Comparison of ENCODE assay signal across 1 cellular context in genomic region chr2:127543013-127543501, GRCh38. TPM values are rescaled to one million over a fixed set of nuclear protein-coding genes. Genes with fewer than 3 reads are reported as not detected.
"Had no signal": no experiment of that assay in that cellular context is flagged by ENCODE, and none has a peak within 500 bp of the region (broad histone marks: within the 10 kb centered on the region; RNA-seq: fewer than 3 reads in every experiment).

No MANE protein-coding gene starts in this region.

RNA-seq across cellular contexts. Expression of gene MYO7B, which starts 7.6 kb away (rescaled TPM):
- total RNA-seq: vagina had no signal
